In genomic region chr16:66661666-66662346, GRCh38 we compare ENCODE assay signal across 8 cellular contexts. TPM values are rescaled to one million over a fixed set of nuclear protein-coding genes. Genes with fewer than 3 reads are reported as not detected.
A peak's percentile ranks its signal among the peaks of the same experiment; 100 is the strongest.
DNase-seq lines count a peak whose midpoint lies in the region; ATAC-seq and TF ChIP-seq lines count a peak whose summit lies in the region.
"Not testable (repeated sequence)": the region's sequence is repeated elsewhere in the genome, so short reads cannot be mapped to it uniquely, and the experiment has no call there.

No MANE protein-coding gene starts in this region.

- intact Hi-C loops in psoas muscle (cut with DNase I), result loop anchor here (2.0 to 10.0 kb wide), 3 partner anchors 35 to 205 kb away; partner anchors contain the start of genes CMTM4 (in 1 of the 2) and DYNC1LI2 (in 1 of the 2)

- H3K27ac ChIP-seq in VCaP (peak overlapping the region; percentile 71), gastroesophageal sphincter (peak overlapping the region in 3 of 4 donors; percentile 67 to 76 (median 67)), psoas muscle (peak overlapping the region; percentile 80)

- not testable (repeated sequence) for TF ChIP-seq POLR2A in gastroesophageal sphincter (IDR thresholded peaks at IDR 0.05)

- TF ChIP-seq CTCF in HFFc6 (IDR thresholded peaks at IDR 0.05); VCaP (conservative IDR thresholded peaks at IDR 0.05); gastroesophageal sphincter (IDR thresholded peaks at IDR 0.05); psoas muscle (IDR thresholded peaks at IDR 0.05): not testable (repeated sequence)

- ATAC-seq in gastroesophageal sphincter, result not testable (repeated sequence)
- peak in 1 of 4 donors; percentile 8 for ATAC-seq in psoas muscle

- peaks cover 50% of the 10 kb centered on the region for H3K4me1 Mint-ChIP-seq in HFFc6 (ENCODE audit: low read depth)

- DNase-seq in ACHN (peak; percentile 52), HFFc6 (peak; percentile 43), cerebellar cortex (ENCODE audit: low spot score) (peak; percentile 31), kidney tubule cell (ENCODE audit: low spot score) (peak; percentile 51), superior temporal gyrus (ENCODE audit: extremely low spot score) (peak; percentile 61)
- not testable (repeated sequence) for DNase-seq in psoas muscle

- not testable (repeated sequence) for TF ChIP-seq EP300 in gastroesophageal sphincter (IDR thresholded peaks at IDR 0.05)

- H3K36me3 ChIP-seq in gastroesophageal sphincter; psoas muscle (ENCODE audit: insufficient read depth in 1 of 2, low read depth in 1 of 2): not testable (repeated sequence)

- H3K27ac Mint-ChIP-seq in HFFc6, result peak overlapping the region; percentile 94

- not testable (repeated sequence) for H3K9me3 ChIP-seq in gastroesophageal sphincter, psoas muscle

- H3K4me3 ChIP-seq in gastroesophageal sphincter, psoas muscle: not testable (repeated sequence)

- H3K4me3 Mint-ChIP-seq in HFFc6, result peak overlapping the region; percentile 12

- H3K4me1 ChIP-seq in gastroesophageal sphincter, result peaks cover 0 to 32% (median 9%) of the 10 kb centered on the region in 3 donors
- peaks cover 15% of the 10 kb centered on the region for H3K4me1 ChIP-seq in psoas muscle

- H3K27me3 ChIP-seq in gastroesophageal sphincter; psoas muscle (ENCODE audit: insufficient read depth in 3 of 3, low read length in 2 of 3): not testable (repeated sequence)

- H3K27me3 Mint-ChIP-seq in HFFc6 (ENCODE audit: insufficient read depth), result not testable (repeated sequence)

- H3K9me3 Mint-ChIP-seq in HFFc6, result not testable (repeated sequence)

- in situ Hi-C loops in ACHN (cut with HindIII; ENCODE audit: low pct_ligation_motif_present, low pct_unique_long_range_greater_than_20kb, low sequenced_read_pairs), result not testable (repeated sequence)

- 75 to 94% methylated on average over 2 to 6 of the region's 6 CpGs for WGBS in gastroesophageal sphincter (ENCODE audit: low coverage in 1 of 2), 2 donors
- WGBS in psoas muscle, 3 donors, result 72 to 82% (median 72%) methylated on average over 6 of the region's 6 CpGs

- H3K36me3 Mint-ChIP-seq in HFFc6 (ENCODE audit: low read depth), result not testable (repeated sequence)

RNA-seq across cellular contexts. Expression of gene CMTM4, which starts 34.7 kb away (rescaled TPM):
- 10 to 100 TPM; 14.2 to 22.0 (median 18.8) TPM for total RNA-seq in HFFc6 (2021; fragmentation: NEBNext Ultra II Directional; extraction: Animal tissue kit (Norgen Biotek cat#: 25700))
- total RNA-seq in gastroesophageal sphincter (10 to 100 TPM; 12.7 to 21.2 (median 17.2) TPM), psoas muscle (10 to 100 TPM in 1 of 4 donors, 1 to 10 TPM in 3; 7.7 to 10.3 (median 9.1) TPM)
- 1 to 10 TPM; 2.3 to 4.1 (median 2.4) TPM for polyA plus RNA-seq in psoas muscle

RNA-seq across cellular contexts. Expression of gene CMTM3, which starts 57.3 kb away (rescaled TPM):
- total RNA-seq in HFFc6 (2021; fragmentation: NEBNext Ultra II Directional; extraction: Animal tissue kit (Norgen Biotek cat#: 25700)), result 10 to 100 TPM; 26.3 to 35.6 (median 28.0) TPM
- total RNA-seq in gastroesophageal sphincter (10 to 100 TPM; 15.7 to 24.9 (median 19.3) TPM), psoas muscle (1 to 10 TPM; 3.9 to 7.6 (median 5.2) TPM)
- polyA plus RNA-seq in psoas muscle, result 1 to 10 TPM; 2.6 to 5.9 (median 3.5) TPM
